Comparison of ENCODE assay signal across 21 cellular contexts in the genomic region with DNA sequence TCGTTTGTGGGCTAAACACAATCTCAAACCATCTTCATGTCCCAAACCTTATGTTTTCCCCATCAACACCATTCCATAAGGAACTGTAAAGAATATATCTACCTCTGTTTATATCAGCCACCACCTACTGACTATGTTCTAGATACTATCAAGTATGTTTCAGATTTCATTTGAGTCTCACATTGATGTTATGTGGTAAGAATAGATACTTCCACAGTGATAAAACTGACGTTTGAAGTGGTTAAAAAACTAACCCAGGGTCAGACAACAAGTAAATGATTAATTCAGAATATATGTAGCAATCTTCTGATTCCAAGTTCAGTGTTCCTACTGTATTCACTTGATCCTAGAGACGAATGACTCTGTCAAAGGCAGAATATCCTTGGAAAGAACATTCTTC.
A peak's percentile ranks its signal among the peaks of the same experiment; 100 is the strongest.
DNase-seq lines count a peak whose midpoint lies in the region; ATAC-seq and TF ChIP-seq lines count a peak whose summit lies in the region.
"Had no signal": no experiment of that assay in that cellular context is flagged by ENCODE, and none has a peak within 500 bp of the region (broad histone marks: within the 10 kb centered on the region; RNA-seq: fewer than 3 reads in every experiment).

No MANE protein-coding gene starts in this region.

- H3K9me3 ChIP-seq in thyroid gland = no peaks in the 10 kb centered on the region
- H3K9me3 ChIP-seq: A549, left lung, tibial artery had no signal

- TF ChIP-seq CTCF in epithelial cell of proximal tubule (conservative IDR thresholded peaks at IDR 0.05; ENCODE audit: low read depth, low read length) = no peak
- no peak for TF ChIP-seq CTCF in thyroid gland (IDR thresholded peaks at IDR 0.05)

- H3K4me1 Mint-ChIP-seq in activated naive CD8-positive, alpha-beta T cell treated with anti-CD3 and anti-CD28 coated beads, Interleukin-2, amount 50 U/mL, for 24 hours = peaks cover 46% of the 10 kb centered on the region
- H3K4me1 Mint-ChIP-seq in activated naive CD8-positive, alpha-beta T cell treated with anti-CD3 and anti-CD28 coated beads for 36 hours = peaks cover 25% of the 10 kb centered on the region

- no peak overlapping the region for H3K27ac Mint-ChIP-seq in activated naive CD8-positive, alpha-beta T cell treated with anti-CD3 and anti-CD28 coated beads, Interleukin-2, amount 50 U/mL, for 24 hours
- H3K27ac Mint-ChIP-seq in activated naive CD8-positive, alpha-beta T cell treated with anti-CD3 and anti-CD28 coated beads for 36 hours = no peak overlapping the region
- H3K27ac Mint-ChIP-seq: dendritic cell treated with granulocyte-macrophage colony-stimulating factor and Interleukin-4, amounts not matched to agents 40 ng/mL and 50 ng/mL, for 4 days had no signal

- intact Hi-C loops in thyroid gland (cut with DNase I) = no loop called here

- no peak for TF ChIP-seq POLR2A in thyroid gland (IDR thresholded peaks at IDR 0.05)

- peaks cover 9 to 16% of the 10 kb centered on the region in 2 donors for H3K4me1 ChIP-seq in thyroid gland
- H3K4me1 ChIP-seq: A549, left lung had no signal

- H3K27ac ChIP-seq in thyroid gland = no peak overlapping the region
- H3K27ac ChIP-seq: A549; BLaER1 treated with 17β-estradiol and CSF1 and Interleukin-3, amounts not matched to agents 10 nM and 100 nM; left lung; tibial artery had no signal

- H3K4me3 ChIP-seq in epithelial cell of proximal tubule (ENCODE audit: low read depth, low read length) (no peak overlapping the region), thyroid gland (replicated peaks in 1 of 3) (no peak overlapping the region)
- H3K4me3 ChIP-seq: A549; BLaER1 treated with 17β-estradiol and CSF1 and Interleukin-3, amounts not matched to agents 10 nM and 100 nM; left lung; tibial artery had no signal

- H3K27me3 Mint-ChIP-seq in activated naive CD8-positive, alpha-beta T cell treated with anti-CD3 and anti-CD28 coated beads, Interleukin-2, amount 50 U/mL, for 24 hours = no peaks in the 10 kb centered on the region
- H3K27me3 Mint-ChIP-seq in activated naive CD8-positive, alpha-beta T cell treated with anti-CD3 and anti-CD28 coated beads for 36 hours = no peaks in the 10 kb centered on the region
- H3K27me3 Mint-ChIP-seq: dendritic cell treated with granulocyte-macrophage colony-stimulating factor and Interleukin-4, amounts not matched to agents 40 ng/mL and 50 ng/mL, for 4 days had no signal

- H3K27me3 ChIP-seq in thyroid gland = no peaks in the 10 kb centered on the region
- H3K27me3 ChIP-seq: BLaER1 treated with 17β-estradiol and CSF1 and Interleukin-3, amounts not matched to agents 10 nM and 100 nM; left lung; tibial artery had no signal

- H3K36me3 ChIP-seq in thyroid gland = no peaks in the 10 kb centered on the region
- H3K36me3 ChIP-seq: BLaER1 treated with 17β-estradiol and CSF1 and Interleukin-3, amounts not matched to agents 10 nM and 100 nM; left lung; tibial artery had no signal

- no peaks in the 10 kb centered on the region for H3K9me3 Mint-ChIP-seq in activated naive CD8-positive, alpha-beta T cell treated with anti-CD3 and anti-CD28 coated beads, Interleukin-2, amount 50 U/mL, for 24 hours
- peaks cover 1% of the 10 kb centered on the region for H3K9me3 Mint-ChIP-seq in activated naive CD8-positive, alpha-beta T cell treated with anti-CD3 and anti-CD28 coated beads for 36 hours
- H3K9me3 Mint-ChIP-seq: dendritic cell treated with granulocyte-macrophage colony-stimulating factor and Interleukin-4, amounts not matched to agents 40 ng/mL and 50 ng/mL, for 4 days had no signal

- H3K36me3 Mint-ChIP-seq in activated naive CD8-positive, alpha-beta T cell treated with anti-CD3 and anti-CD28 coated beads, Interleukin-2, amount 50 U/mL, for 24 hours (ENCODE audit: low read depth) = no peaks in the 10 kb centered on the region
- no peaks in the 10 kb centered on the region for H3K36me3 Mint-ChIP-seq in activated naive CD8-positive, alpha-beta T cell treated with anti-CD3 and anti-CD28 coated beads for 36 hours

- WGBS in thyroid gland, 2 donors = 78 to 79% methylated on average over 3 of the region's 3 CpGs

- no peak for DNase-seq in activated naive CD8-positive, alpha-beta T cell treated with anti-CD3 and anti-CD28 coated beads, Interleukin-2, amount 50 U/mL, for 24 hours
- DNase-seq in activated naive CD8-positive, alpha-beta T cell treated with anti-CD3 and anti-CD28 coated beads for 36 hours = no peak
- DNase-seq in epithelial cell of proximal tubule (ENCODE audit: low read depth) (peak; percentile 45), islet precursor cell (no peak), thyroid gland (no peak), NCI-H446 treated with DMSO at 0.1 percent for 48 hours (lab: John Stamatoyannopoulos, UW) (no peak)
- DNase-seq: activated CD4-positive, alpha-beta T cell treated with anti-CD3 and anti-CD28 coated beads, Interleukin-2, amount 50 U/mL, for 48 hours; activated T-cell treated with anti-CD3 and anti-CD28 coated beads, Interleukin-2, amount 50 U/mL, for 48 hours; left lung; MM.1S; NCI-H1694 treated with DMSO at 0.1 percent for 48 hours; NCI-H446; NK-92 treated with Interleukin-12 subunit alpha and Interleukin-12 subunit beta, amount 100 ng/mL, for 24 hours; T-helper 1 cell; tibial artery had no signal

- ATAC-seq in activated naive CD8-positive, alpha-beta T cell treated with anti-CD3 and anti-CD28 coated beads, Interleukin-2, amount 50 U/mL, for 24 hours = peak; percentile 75
- ATAC-seq in HG03139 (IDR thresholded peaks at IDR 0.05; ENCODE audit: unreplicated experiment) (peak; percentile 61), GM21528 (IDR thresholded peaks at IDR 0.05; ENCODE audit: low FRiP score, unreplicated experiment) (no peak)
- ATAC-seq: A549, HCT116, left lung had no signal

- H3K4me3 Mint-ChIP-seq in activated naive CD8-positive, alpha-beta T cell treated with anti-CD3 and anti-CD28 coated beads, Interleukin-2, amount 50 U/mL, for 24 hours = no peak overlapping the region
- H3K4me3 Mint-ChIP-seq in activated naive CD8-positive, alpha-beta T cell treated with anti-CD3 and anti-CD28 coated beads for 36 hours = no peak overlapping the region
- H3K4me3 Mint-ChIP-seq: dendritic cell treated with granulocyte-macrophage colony-stimulating factor and Interleukin-4, amounts not matched to agents 40 ng/mL and 50 ng/mL, for 4 days had no signal
